Comparison of ENCODE assay signal across 22 cellular contexts in genomic region chr5:138676556-138677193, GRCh38.
"Had no signal": no experiment of that assay in that cellular context is flagged by ENCODE, and none has a peak within 500 bp of the region (broad histone marks: within the 10 kb centered on the region; RNA-seq: fewer than 3 reads in every experiment).

No MANE protein-coding gene starts in this region.

- H3K27ac ChIP-seq: Peyer's patch had no signal

- ATAC-seq: activated CD8-positive, alpha-beta memory T cell treated with anti-CD3 and anti-CD28 coated beads, Interleukin-2, amount 10 ng/mL, durations not matched to agents 7 days and 5 days; activated CD8-positive, alpha-beta T cell treated with anti-CD3 and anti-CD28 coated beads, Interleukin-2, amount 10 ng/mL, durations not matched to agents 7 days and 5 days; activated T-cell treated with anti-CD3 and anti-CD28 coated beads, Interleukin-2, amount 50 U/mL, for 4 hours; T-helper 17 cell; WTC11 had no signal

- H3K36me3 ChIP-seq: Peyer's patch had no signal

- H3K27me3 ChIP-seq: Peyer's patch had no signal

- DNase-seq: activated CD4-positive, alpha-beta T cell treated with anti-CD3 and anti-CD28 coated beads for 48 hours; activated CD4-positive, alpha-beta T cell treated with anti-CD3 and anti-CD28 coated beads, Interleukin-2, amount 50 U/mL, for 4 hours; activated CD4-positive, CD25-positive, alpha-beta regulatory T cell treated with anti-CD3 and anti-CD28 coated beads, Interleukin-2, amount 50 U/mL, for 72 hours; activated CD8-positive, alpha-beta memory T cell treated with anti-CD3 and anti-CD28 coated beads, Interleukin-2, amount 10 ng/mL, durations not matched to agents 7 days and 5 days; activated CD8-positive, alpha-beta T cell treated with anti-CD3 and anti-CD28 coated beads, Interleukin-2, amount 10 ng/mL, durations not matched to agents 7 days and 5 days; activated effector memory CD4-positive, alpha-beta T cell treated with anti-CD3 and anti-CD28 coated beads, Interleukin-2, amount 50 U/mL, for 16 hours; activated naive CD4-positive, alpha-beta T cell treated with Interleukin-2 at 50 U/mL for 16 hours; activated T-cell treated with anti-CD3 and anti-CD28 coated beads, Interleukin-2, amount 50 U/mL, for 4 hours; amygdala; Karpas-422; MM.1S; NCI-H1105; NCI-H1436; NCI-H1694 treated with DMSO at 0.1 percent for 48 hours; NCI-H2029 treated with DMSO at 0.1 percent for 48 hours; NCI-H510A treated with DMSO at 0.1 percent for 48 hours; NCI-H69; Peyer's patch; SIG-M5; T-helper 17 cell; T-helper 9 cell had no signal

- H3K4me3 ChIP-seq: Peyer's patch had no signal

- H3K4me1 ChIP-seq: Peyer's patch had no signal
